Comparison of ENCODE assay signal across 10 cellular contexts in genomic region chr7:75565129-75565528, GRCh38.
DNase-seq lines count a peak whose midpoint lies in the region; ATAC-seq, FAIRE-seq and TF ChIP-seq lines count a peak whose summit lies in the region.
"Had no signal": no experiment of that assay in that cellular context is flagged by ENCODE, and none has a peak within 500 bp of the region (broad histone marks: within the 10 kb centered on the region; RNA-seq: fewer than 3 reads in every experiment).

No MANE protein-coding gene starts in this region.

- no peak overlapping the region for H3K4me3 Mint-ChIP-seq in Calu3 (ENCODE audit: low read depth, unreplicated experiment)
- H3K4me3 Mint-ChIP-seq: activated naive CD8-positive, alpha-beta T cell treated with anti-CD3 and anti-CD28 coated beads, Interleukin-2, amount 50 U/mL, for 24 hours had no signal

- no peaks in the 10 kb centered on the region for H3K27me3 Mint-ChIP-seq in Calu3 (ENCODE audit: unreplicated experiment)
- H3K27me3 Mint-ChIP-seq: activated naive CD8-positive, alpha-beta T cell treated with anti-CD3 and anti-CD28 coated beads, Interleukin-2, amount 50 U/mL, for 24 hours had no signal

- no peaks in the 10 kb centered on the region for H3K36me3 Mint-ChIP-seq in Calu3 (ENCODE audit: insufficient read depth, unreplicated experiment)

- no TSS peak for BruUV-seq in Calu3 (replicated peaks; lab: Mats Ljungman, UMichigan)

- FAIRE-seq in RCC 7860 (lab: Jason Lieb, UNC): peak; percentile 94

- peak; percentile 55 for DNase-seq in Calu3
- peak; percentile 88 for DNase-seq in RCC 7860 (ENCODE audit: low spot score)
- DNase-seq in fibroblast of peridontal ligament (ENCODE audit: extremely low read depth): peak; percentile 77
- peak; percentile 46 for DNase-seq in pons (ENCODE audit: low spot score)
- no peak for DNase-seq in superior temporal gyrus (ENCODE audit: extremely low spot score)
- DNase-seq in activated T-cell treated with anti-CD3 and anti-CD28 coated beads, Interleukin-2, amount 50 U/mL, for 48 hours: no peak
- no peak for DNase-seq in stimulated activated naive CD4-positive, alpha-beta T cell (lab: John Stamatoyannopoulos, UW)
- DNase-seq: activated naive CD8-positive, alpha-beta T cell treated with anti-CD3 and anti-CD28 coated beads, Interleukin-2, amount 50 U/mL, for 24 hours; NCI-H2029 treated with DMSO at 0.1 percent for 48 hours had no signal

- CTCF ChIA-PET in Calu3 (lab: Charles Lee): interaction anchor here (0.6 to 1.0 kb wide), 2 partner anchors 198 to 357 kb away, joined by 3 to 4 read pairs; no protein-coding TSS in a partner anchor

- H3K4me1 Mint-ChIP-seq in Calu3 (ENCODE audit: low read depth, unreplicated experiment): peaks cover 10% of the 10 kb centered on the region
- H3K4me1 Mint-ChIP-seq: activated naive CD8-positive, alpha-beta T cell treated with anti-CD3 and anti-CD28 coated beads, Interleukin-2, amount 50 U/mL, for 24 hours had no signal

- H3K27ac Mint-ChIP-seq in Calu3 (ENCODE audit: unreplicated experiment): peak overlapping the region; percentile 20
- H3K27ac Mint-ChIP-seq: activated naive CD8-positive, alpha-beta T cell treated with anti-CD3 and anti-CD28 coated beads, Interleukin-2, amount 50 U/mL, for 24 hours had no signal

- H3K9me3 Mint-ChIP-seq in Calu3 (ENCODE audit: low read depth, unreplicated experiment): no peaks in the 10 kb centered on the region

- no peak for TF ChIP-seq CTCF in Calu3 (IDR thresholded peaks at IDR 0.05; ENCODE audit: unreplicated experiment)

- intact Hi-C loops in Calu3 (cut with micrococcal nuclease; ENCODE audit: unreplicated experiment): no loop called here

- ATAC-seq in HG03045 (IDR thresholded peaks at IDR 0.05; ENCODE audit: unreplicated experiment): no peak
- ATAC-seq: activated naive CD8-positive, alpha-beta T cell treated with anti-CD3 and anti-CD28 coated beads, Interleukin-2, amount 50 U/mL, for 24 hours had no signal

Comparison
In these comparisons a context has a peak if more than half of its experiments do, and no peak if none do; other contexts are left out.
1. DNase-seq: peak in Calu3 (single experiment), RCC 7860 (single experiment), fibroblast of peridontal ligament (single experiment) and pons (single experiment); none in superior temporal gyrus (single experiment), activated T-cell treated with anti-CD3 and anti-CD28 coated beads, Interleukin-2, amount 50 U/mL, for 48 hours (0 of 2) and stimulated activated naive CD4-positive, alpha-beta T cell (0 of 6).